In genomic region chr5:154949758-154950157, GRCh38 we compare ENCODE assay signal across 1 cellular context.
TF ChIP-seq lines count a peak whose summit lies in the region.

No MANE protein-coding gene starts in this region.

TF ChIP-seq in GM12878, 131 proteins besides CTCF, POLR2A, EP300 and RAD21 (continued from another document):
- TF ChIP-seq SUZ12 (IDR thresholded peaks at IDR 0.05; ENCODE audit: unreplicated experiment) (no peak), ASH2L (IDR thresholded peaks at IDR 0.05; ENCODE audit: borderline replicate concordance, low read depth) (no peak)
TF ChIP-seq in GM12878: peak in this region for 1.
